ENCODE assay signal across 1 cellular context in genomic region chr12:949337-950099, GRCh38.
A peak's percentile ranks its signal among the peaks of the same experiment; 100 is the strongest.
TF ChIP-seq lines count a peak whose summit lies in the region.

Gene RAD52 (minus strand): TSS chr12:949694. CDS start chr12:933058, 16,636 bp downstream.

TF ChIP-seq in HepG2, 621 proteins besides CTCF, POLR2A, EP300 and RAD21 (continued from another document and continues in another):
- TF ChIP-seq FOSL2 (CRISPR knock-in tag; IDR thresholded peaks at IDR 0.05) (peak; percentile 39), TAF15 (IDR thresholded peaks at IDR 0.05; ENCODE audit: low read depth, low read length, poor library complexity, severe bottlenecking) (no peak), PHF21A (CRISPR knock-in tag; IDR thresholded peaks at IDR 0.05) (peak; percentile 94), ZNF280D (CRISPR knock-in tag; IDR thresholded peaks at IDR 0.05) (peak; percentile 95), U2AF1 (optimal IDR thresholded peaks at IDR 0.05; ENCODE audit: low read depth, low read length) (peak; percentile 85), GMEB1 (CRISPR knock-in tag; IDR thresholded peaks at IDR 0.05; ENCODE audit: borderline replicate concordance) (peak; percentile 88; the same call in 1 of the 2 replicates), ZNF720 (CRISPR knock-in tag; IDR thresholded peaks at IDR 0.05) (no peak), TOE1 (CRISPR knock-in tag; IDR thresholded peaks at IDR 0.05) (peak; percentile 80; the same call in 1 of the 2 replicates), NBN (conservative IDR thresholded peaks at IDR 0.05) (no peak), FOXA3 (CRISPR knock-in tag; IDR thresholded peaks at IDR 0.05) (peak; percentile 59), ZMYM3 (CRISPR knock-in tag; IDR thresholded peaks at IDR 0.05) (peak; percentile 76; the same call in 1 of the 2 replicates), ATF2 (CRISPR knock-in tag; IDR thresholded peaks at IDR 0.05) (peak; percentile 51), RBM22 (optimal IDR thresholded peaks at IDR 0.05; ENCODE audit: low read length) (peak; percentile 26), JUND (CRISPR knock-in tag; IDR thresholded peaks at IDR 0.05) (0 out of 2 replicates have a peak, but pooled peaks have one; percentile 19), ZNF530 (CRISPR knock-in tag; IDR thresholded peaks at IDR 0.05; ENCODE audit: low read depth) (no peak), MAFG (CRISPR knock-in tag; IDR thresholded peaks at IDR 0.05) (no peak), TBX2 (CRISPR knock-in tag; IDR thresholded peaks at IDR 0.05; ENCODE audit: borderline replicate concordance) (peak; percentile 74), PAXIP1 (CRISPR knock-in tag; conservative IDR thresholded peaks at IDR 0.05) (peak; percentile 43), ZNF569 (CRISPR knock-in tag; IDR thresholded peaks at IDR 0.05; ENCODE audit: borderline replicate concordance) (no peak), ZNF329 (CRISPR knock-in tag; IDR thresholded peaks at IDR 0.05; ENCODE audit: low read depth) (no peak), IRF1 (CRISPR knock-in tag; IDR thresholded peaks at IDR 0.05; ENCODE audit: low read depth) (no peak), HCFC1 (IDR thresholded peaks at IDR 0.05; ENCODE audit: low read depth, low read length) (no peak), ZBTB3 (CRISPR knock-in tag; IDR thresholded peaks at IDR 0.05; ENCODE audit: borderline replicate concordance, low read depth) (no peak), TBL1XR1 (IDR thresholded peaks at IDR 0.05; ENCODE audit: borderline replicate concordance, low read length, partially characterized antibody) (no peak), IRF2 (CRISPR knock-in tag; IDR thresholded peaks at IDR 0.05) (peak; percentile 82; the same call in 1 of the 2 replicates), ZBTB4 (CRISPR knock-in tag; IDR thresholded peaks at IDR 0.05; ENCODE audit: borderline replicate concordance) (no peak; the same call in 1 of the 2 replicates), SRSF1 (optimal IDR thresholded peaks at IDR 0.05; ENCODE audit: low read depth, low read length) (peak; percentile 66), RXRA (CRISPR knock-in tag; IDR thresholded peaks at IDR 0.05) (peak; percentile 39; the same call in 1 of the 2 replicates), NCOA1 (CRISPR knock-in tag; IDR thresholded peaks at IDR 0.05) (no peak), MNT (IDR thresholded peaks at IDR 0.05) (no peak), ZNF296 (CRISPR knock-in tag; conservative IDR thresholded peaks at IDR 0.05) (no peak), ATF7-NPFF (CRISPR knock-in tag; IDR thresholded peaks at IDR 0.05; ENCODE audit: low read depth) (peak; percentile 60), ZNF781 (CRISPR knock-in tag; IDR thresholded peaks at IDR 0.05; ENCODE audit: borderline replicate concordance, not compliant biosample characterization) (peak; percentile 59), TBX3 (IDR thresholded peaks at IDR 0.05; ENCODE audit: borderline replicate concordance) (no peak), ZNF615 (CRISPR knock-in tag; IDR thresholded peaks at IDR 0.05; ENCODE audit: borderline replicate concordance) (0 out of 2 replicates have a peak, but pooled peaks have one; percentile 40), MED1 (CRISPR knock-in tag; IDR thresholded peaks at IDR 0.05) (peak; percentile 78), ZSCAN9 (CRISPR knock-in tag; IDR thresholded peaks at IDR 0.05; ENCODE audit: borderline replicate concordance) (peak; percentile 70; the same call in 1 of the 2 replicates), ZGPAT (CRISPR knock-in tag; IDR thresholded peaks at IDR 0.05) (peak; percentile 90), GABPB1 (CRISPR knock-in tag; IDR thresholded peaks at IDR 0.05) (peak; percentile 87), ZBTB37 (CRISPR knock-in tag; IDR thresholded peaks at IDR 0.05) (no peak), SMC3 (IDR thresholded peaks at IDR 0.05; ENCODE audit: low read length) (no peak), TFDP2 (CRISPR knock-in tag; IDR thresholded peaks at IDR 0.05) (peak; percentile 96)
